8 cellular contexts compared by ENCODE assay signal in genomic region chr5:80654391-80655230, GRCh38. TPM values are rescaled to one million over a fixed set of nuclear protein-coding genes. Genes with fewer than 3 reads are reported as not detected.
DNase-seq lines count a peak whose midpoint lies in the region; ATAC-seq and TF ChIP-seq lines count a peak whose summit lies in the region.

Gene DHFR (minus strand): TSS chr5:80654983. CDS start chr5:80654489, 494 bp downstream.
Gene MSH3 (plus strand): TSS chr5:80654652. CDS start chr5:80654728, 76 bp downstream.

- DNase-seq in C1 segment of cervical spinal cord (lab: John Stamatoyannopoulos, UW) (peak; percentile 3 to 92 (median 80)), HK-2 (ENCODE audit: unreplicated experiment) (peak; percentile 79), NCI-H82 (lab: John Stamatoyannopoulos, UW) (peak; percentile 94), dermis microvascular lymphatic vessel endothelial cell (ENCODE audit: low read depth in 2 of 2) (peak; percentile 56 to 90)
- peak; percentile 93 to 94 for DNase-seq in activated CD4-positive, alpha-beta T cell treated with anti-CD3 and anti-CD28 coated beads, Interleukin-2, amount 50 U/mL, for 48 hours
- peak; percentile 89 for DNase-seq in stimulated activated CD4-positive, alpha-beta T cell treated with anti-CD3 and anti-CD28 coated beads, Interleukin-4, amount 100 ng/mL, for 1 hour

- H3K4me3 ChIP-seq in liver (ENCODE audit: low read depth in 1 of 3, low read length in 3 of 3), result peak within 1 kb of the TSS; percentile 97 to 98 (median 97)

- no peaks in the 10 kb centered on the region for H3K27me3 ChIP-seq in liver (ENCODE audit: control insufficient read depth in 4 of 4, insufficient read depth in 4 of 4, low read length in 3 of 4)

- peak; percentile 33 for ATAC-seq in GM19372 (IDR thresholded peaks at IDR 0.05; ENCODE audit: low read depth, unreplicated experiment)

- WGBS in liver, result under 1% methylated on average over 74 of the region's 74 CpGs

- peaks cover 0 to 14% (median 11%) of the 10 kb centered on the region in 4 donors for H3K36me3 ChIP-seq in liver (ENCODE audit: control insufficient read depth in 4 of 4, insufficient read depth in 3 of 4, low read depth in 1 of 4, low read length in 3 of 4)

- no peak for TF ChIP-seq CTCF in liver (IDR thresholded peaks at IDR 0.05; ENCODE audit: low read depth, low read length, missing input control)

- H3K9me3 ChIP-seq in liver (ENCODE audit: control insufficient read depth in 4 of 4, low read length in 3 of 4), result no peaks in the 10 kb centered on the region

- H3K9ac ChIP-seq in liver (ENCODE audit: low read depth in 1 of 2, low read length in 2 of 2), result peak within 1 kb of the TSS; percentile 85 to 95

- TF ChIP-seq RAD21 in liver (IDR thresholded peaks at IDR 0.05), result peak; percentile 42 to 43

- H3K27ac ChIP-seq in liver (ENCODE audit: low read depth in 1 of 2, low read length in 2 of 2), result peak within 1 kb of the TSS; percentile 98

- H3K4me1 ChIP-seq in liver (ENCODE audit: control insufficient read depth in 4 of 4, insufficient read depth in 4 of 4, low read length in 3 of 4), result peaks cover 3 to 27% (median 15%) of the 10 kb centered on the region in 4 donors

TF ChIP-seq in liver, 16 proteins besides CTCF, POLR2A, EP300 and RAD21:
- no peak for TF ChIP-seq NR2F2 (IDR thresholded peaks at IDR 0.05)
- TF ChIP-seq HNF4G (IDR thresholded peaks at IDR 0.05), result no peak
- TF ChIP-seq MAX (IDR thresholded peaks at IDR 0.05), result no peak
- peak; percentile 64 to 81 for TF ChIP-seq GABPA (IDR thresholded peaks at IDR 0.05 in 1 of 2, conservative IDR thresholded peaks at IDR 0.05 in 1 of 2)
- TF ChIP-seq EGR1 (IDR thresholded peaks at IDR 0.05; ENCODE audit: low read depth in 2 of 2), result peak in 1 of 2 donors; percentile 29
- peak; percentile 90 for TF ChIP-seq YY1 (IDR thresholded peaks at IDR 0.05)
- peak; percentile 33 to 58 for TF ChIP-seq HNF4A (conservative IDR thresholded peaks at IDR 0.05)
- TF ChIP-seq ATF3 (IDR thresholded peaks at IDR 0.05), result no peak
- TF ChIP-seq FOXA2 (IDR thresholded peaks at IDR 0.05), result no peak
- TF ChIP-seq RXRA (IDR thresholded peaks at IDR 0.05), result peak; percentile 24 to 72
- peak; percentile 57 for TF ChIP-seq SP1 (IDR thresholded peaks at IDR 0.05)
- no peak for TF ChIP-seq FOXA1 (IDR thresholded peaks at IDR 0.05)
- TF ChIP-seq ZBTB33 (IDR thresholded peaks at IDR 0.05), result peak; percentile 8
- TF ChIP-seq REST (IDR thresholded peaks at IDR 0.05), result peak; percentile 87
- TF ChIP-seq JUND (IDR thresholded peaks at IDR 0.05), result peak in 1 of 2 donors; percentile 10
- TF ChIP-seq TAF1 (conservative IDR thresholded peaks at IDR 0.05), result peak; percentile 57

RNA-seq across cellular contexts. Expression of gene DHFR, which starts in this region (rescaled TPM):
- 15.3 and 23.9 TPM in 2 replicates for total RNA-seq in dermis microvascular lymphatic vessel endothelial cell
- 10 to 100 TPM; 16.7 to 57.7 TPM for total RNA-seq in liver
- 10 to 100 TPM in 1 of 2 donors, 1 to 10 TPM in 1; 8.9 to 10.1 TPM for polyA plus RNA-seq in liver

RNA-seq across cellular contexts. Expression of gene MSH3, which starts in this region (rescaled TPM):
- total RNA-seq in dermis microvascular lymphatic vessel endothelial cell (6.2 and 7.8 TPM in 2 replicates), liver (10 to 100 TPM in 1 of 2 donors, 1 to 10 TPM in 1; 9.0 to 19.1 TPM)
- polyA plus RNA-seq in liver, result 1 to 10 TPM; 3.0 to 6.9 TPM

Comparison
In these comparisons a context has a peak if more than half of its experiments do, and no peak if none do; other contexts are left out.
1. Peak in every context shown above with its lines: DNase-seq, ATAC-seq, H3K4me3 ChIP-seq and H3K27ac ChIP-seq.